23 cellular contexts compared by ENCODE assay signal in genomic region chrX:111101580-111101979, GRCh38. TPM values are rescaled to one million over a fixed set of nuclear protein-coding genes. Genes with fewer than 3 reads are reported as not detected.
"Had no signal": no experiment of that assay in that cellular context is flagged by ENCODE, and none has a peak within 500 bp of the region (broad histone marks: within the 10 kb centered on the region; RNA-seq: fewer than 3 reads in every experiment).

No MANE protein-coding gene starts in this region.

- H3K27me3 ChIP-seq: colonic mucosa, esophagus squamous epithelium, left lung had no signal

- H3K36me3 ChIP-seq: colonic mucosa, esophagus squamous epithelium, gastrocnemius medialis, left lung, lower lobe of right lung had no signal

- H3K36me3 Mint-ChIP-seq: mesothelial cell of epicardium had no signal

- H3K27me3 Mint-ChIP-seq: effector memory CD8-positive, alpha-beta T cell had no signal

- H3K4me3 Mint-ChIP-seq: dendritic cell treated with granulocyte-macrophage colony-stimulating factor and Interleukin-4, amounts not matched to agents 40 ng/mL and 50 ng/mL, for 4 days; effector memory CD8-positive, alpha-beta T cell; endodermal cell; mesothelial cell of epicardium had no signal

- H3K27ac ChIP-seq: colonic mucosa, epithelial cell of prostate, esophagus squamous epithelium, gastrocnemius medialis, heart right ventricle, left lung had no signal

- DNase-seq: colonic mucosa; cortex of kidney; effector CD8-positive, alpha-beta T cell; effector memory CD8-positive, alpha-beta T cell; endodermal cell; erythroblast; esophagus squamous epithelium; foreskin fibroblast; foreskin melanocyte; gastrocnemius medialis; glutamatergic neuron; heart right ventricle; hippocampal formation; left cardiac atrium; left lung; left ventricle myocardium superior; lower lobe of right lung; mesenchymal stem cell; mucosa of descending colon had no signal

- H3K4me1 ChIP-seq: esophagus squamous epithelium, gastrocnemius medialis, heart right ventricle, left lung, lower lobe of right lung had no signal

- H3K4me3 ChIP-seq: colonic mucosa, esophagus squamous epithelium, gastrocnemius medialis, heart right ventricle, left lung, lower lobe of right lung, mucosa of descending colon had no signal

- H3K9me3 Mint-ChIP-seq: dendritic cell treated with granulocyte-macrophage colony-stimulating factor and Interleukin-4, amounts not matched to agents 40 ng/mL and 50 ng/mL, for 4 days; effector memory CD8-positive, alpha-beta T cell; endodermal cell; mesothelial cell of epicardium had no signal

- H3K9me3 ChIP-seq: colonic mucosa, esophagus squamous epithelium, gastrocnemius medialis, heart right ventricle, left lung, lower lobe of right lung, mucosa of descending colon had no signal

- H3K27ac Mint-ChIP-seq: dendritic cell treated with granulocyte-macrophage colony-stimulating factor and Interleukin-4, amounts not matched to agents 40 ng/mL and 50 ng/mL, for 4 days; effector memory CD8-positive, alpha-beta T cell; endodermal cell; mesothelial cell of epicardium had no signal

RNA-seq across cellular contexts. Expression of gene PAK3, which starts 5.6 kb away (rescaled TPM):
- total RNA-seq: myocyte had no signal
